21 cellular contexts compared by ENCODE assay signal in genomic region chr17:56635640-56636039, GRCh38. TPM values are rescaled to one million over a fixed set of nuclear protein-coding genes. Genes with fewer than 3 reads are reported as not detected.
DNase-seq lines count a peak whose midpoint lies in the region; ATAC-seq and TF ChIP-seq lines count a peak whose summit lies in the region.
"Had no signal": no experiment of that assay in that cellular context is flagged by ENCODE, and none has a peak within 500 bp of the region (broad histone marks: within the 10 kb centered on the region; RNA-seq: fewer than 3 reads in every experiment).

No MANE protein-coding gene starts in this region.

- H3K9me3 Mint-ChIP-seq in HFFc6 = no peaks in the 10 kb centered on the region
- H3K9me3 Mint-ChIP-seq: H9 had no signal

- H3K27me3 ChIP-seq in mammary epithelial cell (ENCODE audit: insufficient read depth, low read length) (peaks cover 2% of the 10 kb centered on the region), breast epithelium (peaks cover 0 to 8% of the 10 kb centered on the region in 2 donors)

- peak; percentile 8 for DNase-seq in mammary epithelial cell
- DNase-seq in breast epithelium (ENCODE audit: low spot score in 2 of 2) = no peak
- DNase-seq in HFFc6 = peak; percentile 39
- DNase-seq in RKO (ENCODE audit: low spot score) = peak; percentile 4
- no peak for DNase-seq in SHP77 (lab: John Stamatoyannopoulos, UW)
- DNase-seq in stimulated activated CD4-positive, alpha-beta T cell treated with anti-CD3 and anti-CD28 coated beads, Interleukin-15, amount 100 ng/mL, for 24 hours = no peak
- DNase-seq: CD4-positive, CD25-positive, alpha-beta regulatory T cell; H9; Kasumi-1; MG63; NCI-H1092; NCI-H1436; NCI-H187 treated with DMSO at 0.1 percent for 48 hours; NCI-H2107; NCI-H446 treated with DMSO at 0.1 percent for 48 hours; NCI-H526 treated with DMSO at 0.1 percent for 48 hours; OCI-M1; SIG-M5 had no signal

- no peak for TF ChIP-seq CTCF in mammary epithelial cell (conservative IDR thresholded peaks at IDR 0.05 in 1 of 2, IDR thresholded peaks at IDR 0.05 in 1 of 2; ENCODE audit: extremely low read depth in 1 of 2, insufficient read depth in 1 of 2, low read depth in 1 of 2, low read length in 2 of 2)
- no peak for TF ChIP-seq CTCF in breast epithelium (IDR thresholded peaks at IDR 0.05)
- no peak for TF ChIP-seq CTCF in HFFc6 (IDR thresholded peaks at IDR 0.05)

- in situ Hi-C loops in mammary epithelial cell (cut with MboI; ENCODE audit: low sequenced_read_pairs in 2 of 2) = no loop called here

- H3K9me3 ChIP-seq in mammary epithelial cell (replicated peaks; ENCODE audit: insufficient read depth, low read length) = no peaks in the 10 kb centered on the region
- H3K9me3 ChIP-seq in breast epithelium = no peaks in the 10 kb centered on the region
- H3K9me3 ChIP-seq: MG63 had no signal

- H3K4me1 ChIP-seq in mammary epithelial cell (ENCODE audit: insufficient read depth, low read length) (no peaks in the 10 kb centered on the region), breast epithelium (no peaks in the 10 kb centered on the region)

- H3K4me2 ChIP-seq in mammary epithelial cell (ENCODE audit: insufficient read depth, low read depth, low read length) = no peak overlapping the region

- WGBS in mammary epithelial cell (ENCODE audit: low coverage, missing lambda C conversion rate) = 67% methylated on average over 1 of the region's 1 CpG

- no peaks in the 10 kb centered on the region for H3K36me3 Mint-ChIP-seq in HFFc6 (ENCODE audit: low read depth)
- H3K36me3 Mint-ChIP-seq: CD4-positive, CD25-positive, alpha-beta regulatory T cell had no signal

- BruUV-seq in mammary epithelial cell (replicated peaks; lab: Mats Ljungman, UMichigan) = no TSS peak

- H3K4me3 Mint-ChIP-seq in HFFc6 = no peak overlapping the region
- H3K4me3 Mint-ChIP-seq: CD4-positive, CD25-positive, alpha-beta regulatory T cell; H9 had no signal

- H3K27ac Mint-ChIP-seq in HFFc6 = peak overlapping the region; percentile 9; the same call in 1 of the 2 replicates
- H3K27ac Mint-ChIP-seq: CD4-positive, CD25-positive, alpha-beta regulatory T cell; H9 had no signal

- H3K27me3 Mint-ChIP-seq in HFFc6 (ENCODE audit: insufficient read depth) = no peaks in the 10 kb centered on the region; the same call in 1 of the 2 replicates

- CTCF ChIA-PET in mammary epithelial cell (lab: Charles Lee; ENCODE audit: low non-redundant PET) = interaction anchor here (0.6 kb wide), 1 partner anchor 42 kb away, joined by 3 read pairs; no protein-coding TSS in a partner anchor

- no peaks in the 10 kb centered on the region for H3K79me2 ChIP-seq in mammary epithelial cell (ENCODE audit: insufficient read depth, low read length)

- peaks cover 26% of the 10 kb centered on the region for H3K4me1 Mint-ChIP-seq in HFFc6 (ENCODE audit: low read depth)

- dilution Hi-C loops in mammary epithelial cell (cut with HindIII; ENCODE audit: low sequenced_read_pairs) = no loop called here

- H3K9ac ChIP-seq in mammary epithelial cell (ENCODE audit: insufficient read depth, low read length) = no peak overlapping the region

- no peak for ATAC-seq in HG03175 (IDR thresholded peaks at IDR 0.05; ENCODE audit: unreplicated experiment)
- ATAC-seq: GM12878 had no signal

- no peak overlapping the region for H2AFZ ChIP-seq in mammary epithelial cell (ENCODE audit: low read depth, low read length)

- no peak for TF ChIP-seq POLR2A in breast epithelium (IDR thresholded peaks at IDR 0.05)

- intact Hi-C loops in mammary epithelial cell (cut with micrococcal nuclease) (no loop called here), breast epithelium (cut with DNase I; ENCODE audit: low total_unique reads) (no loop called here)

- H3K36me3 ChIP-seq in mammary epithelial cell (ENCODE audit: insufficient read depth, low read length) (no peaks in the 10 kb centered on the region), breast epithelium (no peaks in the 10 kb centered on the region)
- H3K36me3 ChIP-seq: MG63 had no signal

- no peaks in the 10 kb centered on the region for H4K20me1 ChIP-seq in mammary epithelial cell (ENCODE audit: insufficient read depth, low read length)

- H3K4me3 ChIP-seq in mammary epithelial cell (replicated peaks in 1 of 3; ENCODE audit: insufficient read depth in 1 of 3, low read depth in 2 of 3, low read length in 3 of 3) (no peak overlapping the region), breast epithelium (no peak overlapping the region)
- H3K4me3 ChIP-seq: GM12878, MG63 had no signal

- H3K27ac ChIP-seq in mammary epithelial cell (ENCODE audit: insufficient read depth, low read depth, low read length) (no peak overlapping the region), breast epithelium (no peak overlapping the region)
- H3K27ac ChIP-seq: RWPE1 had no signal

RNA-seq across cellular contexts. Expression of gene NOG, which starts 42.1 kb away (rescaled TPM):
- total RNA-seq in mammary epithelial cell (1 to 10 TPM; 2.3 to 6.0 TPM), breast epithelium (1 to 10 TPM in 1 of 3 donors, under 1 TPM in 2; 0.48 to 1.6 (median 0.88) TPM)
- polyA plus RNA-seq in mammary epithelial cell = 3.6 TPM
- polyA minus RNA-seq in mammary epithelial cell = 0.31 TPM
- total RNA-seq in HFFc6 (2021; fragmentation: NEBNext Ultra II Directional; extraction: Animal tissue kit (Norgen Biotek cat#: 25700)) = 10 to 100 TPM; 18.3 to 21.2 (median 19.4) TPM
- total RNA-seq: H9 had no signal
- polyA plus RNA-seq: GM12878 had no signal

Comparison
In these comparisons a context has a peak if more than half of its experiments do, and no peak if none do; other contexts are left out.
1. DNase-seq: peak in mammary epithelial cell (single experiment), HFFc6 (single experiment) and RKO (single experiment); none in breast epithelium (0 of 2), SHP77 (0 of 2) and stimulated activated CD4-positive, alpha-beta T cell treated with anti-CD3 and anti-CD28 coated beads, Interleukin-15, amount 100 ng/mL, for 24 hours (single experiment).